ENCODE assay signal across 10 cellular contexts in the genomic region with DNA sequence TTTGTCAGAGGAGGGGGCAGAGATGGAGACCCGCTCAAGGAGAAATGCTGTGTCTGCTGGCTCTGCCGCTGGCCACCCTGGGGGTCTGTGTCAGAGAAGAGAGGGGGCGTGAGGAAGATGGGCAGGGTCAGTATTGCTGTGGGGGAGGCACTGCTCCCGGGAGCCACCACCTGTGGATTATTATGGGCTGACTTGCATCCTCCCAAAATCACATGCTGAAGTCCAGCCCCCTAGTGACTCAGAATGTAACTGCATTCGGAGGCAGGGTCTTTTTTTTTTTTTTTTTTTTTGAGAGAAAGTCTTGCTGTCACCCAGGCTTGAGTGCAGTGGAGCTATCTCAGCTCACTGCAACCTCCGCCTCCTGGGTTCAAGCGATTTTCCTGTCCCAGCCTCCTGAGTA. TPM values are rescaled to one million over a fixed set of nuclear protein-coding genes. Genes with fewer than 3 reads are reported as not detected.
DNase-seq lines count a peak whose midpoint lies in the region; ATAC-seq, FAIRE-seq and TF ChIP-seq lines count a peak whose summit lies in the region.
"Had no signal": no experiment of that assay in that cellular context is flagged by ENCODE, and none has a peak within 500 bp of the region (broad histone marks: within the 10 kb centered on the region; RNA-seq: fewer than 3 reads in every experiment).

No MANE protein-coding gene starts in this region.

- no peak overlapping the region for H3K27ac Mint-ChIP-seq in HFFc6
- H3K27ac Mint-ChIP-seq in astrocyte (ENCODE audit: unreplicated experiment) = no peak overlapping the region
- no peak overlapping the region for H3K27ac Mint-ChIP-seq in nephron progenitor cell

- H3K4me1 ChIP-seq in astrocyte (ENCODE audit: insufficient read depth, low read length) = no peaks in the 10 kb centered on the region

- no peak overlapping the region for H3K4me3 ChIP-seq in astrocyte (ENCODE audit: insufficient read depth, low read depth, low read length)

- no peak overlapping the region for H3K4me2 ChIP-seq in astrocyte (ENCODE audit: low read length)

- H3K27ac ChIP-seq in astrocyte (ENCODE audit: low read depth, low read length) = no peak overlapping the region

- no peaks in the 10 kb centered on the region for H3K9me3 Mint-ChIP-seq in HFFc6
- no peaks in the 10 kb centered on the region for H3K9me3 Mint-ChIP-seq in astrocyte (ENCODE audit: unreplicated experiment)
- H3K9me3 Mint-ChIP-seq in nephron progenitor cell = no peaks in the 10 kb centered on the region

- peaks cover 27% of the 10 kb centered on the region for H3K36me3 ChIP-seq in astrocyte (ENCODE audit: insufficient read depth, low read length)

- H3K4me3 Mint-ChIP-seq in HFFc6 (no peak overlapping the region), astrocyte (ENCODE audit: unreplicated experiment) (no peak overlapping the region), nephron progenitor cell (no peak overlapping the region)

- H3K4me1 Mint-ChIP-seq in HFFc6 (ENCODE audit: low read depth) (no peaks in the 10 kb centered on the region), astrocyte (ENCODE audit: low read depth, unreplicated experiment) (peaks cover 3% of the 10 kb centered on the region), nephron progenitor cell (no peaks in the 10 kb centered on the region)

- no peak overlapping the region for H3K9ac ChIP-seq in astrocyte (ENCODE audit: low read length)

- DNase-seq in DMS53 (lab: John Stamatoyannopoulos, UW) (peak; percentile 31), DMS53 treated with DMSO at 0.1 percent for 48 hours (lab: John Stamatoyannopoulos, UW; ENCODE audit: unreplicated experiment) (no peak), HFFc6 (no peak), astrocyte (ENCODE audit: low read depth) (no peak), nephron progenitor cell (peak; percentile 24), posterior cingulate gyrus (no peak)
- no peak for DNase-seq in stimulated activated CD4-positive, alpha-beta T cell treated with anti-CD3 and anti-CD28 coated beads, Interleukin-4, amount 100 ng/mL, for 1 hour
- DNase-seq: head of caudate nucleus had no signal

- no peaks in the 10 kb centered on the region for H3K27me3 ChIP-seq in astrocyte (ENCODE audit: insufficient read depth, low read length)

- no peaks in the 10 kb centered on the region for H3K27me3 Mint-ChIP-seq in HFFc6 (ENCODE audit: insufficient read depth)
- no peaks in the 10 kb centered on the region for H3K27me3 Mint-ChIP-seq in astrocyte (ENCODE audit: low read depth, unreplicated experiment)
- peaks cover 7% of the 10 kb centered on the region for H3K27me3 Mint-ChIP-seq in nephron progenitor cell (ENCODE audit: low read depth, poor library complexity)

- peaks cover 9% of the 10 kb centered on the region for H3K79me2 ChIP-seq in astrocyte (ENCODE audit: insufficient read depth, low read length)

- H3K36me3 Mint-ChIP-seq in HFFc6 (ENCODE audit: low read depth) (peaks cover 12% of the 10 kb centered on the region), astrocyte (ENCODE audit: low read depth, unreplicated experiment) (peaks cover 36% of the 10 kb centered on the region), nephron progenitor cell (ENCODE audit: low read depth) (peaks cover 57% of the 10 kb centered on the region)

- ATAC-seq in HG02840 (IDR thresholded peaks at IDR 0.05; ENCODE audit: low FRiP score, unreplicated experiment) = no peak

- no peak for FAIRE-seq in astrocyte (lab: Jason Lieb, UNC)
- FAIRE-seq: A204.1 had no signal

- peaks cover 54% of the 10 kb centered on the region for H4K20me1 ChIP-seq in astrocyte (ENCODE audit: insufficient read depth, low read length)

- no peaks in the 10 kb centered on the region for H3K9me3 ChIP-seq in astrocyte (ENCODE audit: insufficient read depth, low read depth, low read length)

- TF ChIP-seq CTCF in HFFc6 (IDR thresholded peaks at IDR 0.05) (peak; percentile 79), astrocyte (IDR thresholded peaks at IDR 0.05; ENCODE audit: insufficient read depth, low read depth, low read length) (peak; percentile 34), nephron progenitor cell (IDR thresholded peaks at IDR 0.05) (peak; percentile 52)

- H2AFZ ChIP-seq in astrocyte (ENCODE audit: low read depth, low read length) = no peak overlapping the region

- intact Hi-C loops in posterior cingulate gyrus (cut with DNase I) = no loop called here

RNA-seq across cellular contexts. Expression of gene ABCD4, which starts 12.3 kb away (rescaled TPM):
- total RNA-seq in HFFc6 (2021; fragmentation: NEBNext Ultra II Directional; extraction: Animal tissue kit (Norgen Biotek cat#: 25700)) = 10 to 100 TPM; 13.4 to 18.5 (median 15.7) TPM
- total RNA-seq in astrocyte = 48.6 and 49.2 TPM in 2 replicates

RNA-seq across cellular contexts. Expression of gene VSX2, which starts 51.2 kb away (rescaled TPM):
- not detected for total RNA-seq in HFFc6 (2021; fragmentation: NEBNext Ultra II Directional; extraction: Animal tissue kit (Norgen Biotek cat#: 25700))
- total RNA-seq in astrocyte = not detected in 2 replicates

RNA-seq across cellular contexts. Expression of gene VRTN, which starts 57.9 kb away (rescaled TPM):
- total RNA-seq in HFFc6 (2021; fragmentation: NEBNext Ultra II Directional; extraction: Animal tissue kit (Norgen Biotek cat#: 25700)) = not detected
- 0.14 and 0.16 TPM in 2 replicates for total RNA-seq in astrocyte

Comparison
In these comparisons a context has a peak if more than half of its experiments do, and no peak if none do; other contexts are left out.
1. DNase-seq: peak in DMS53 (single experiment) and nephron progenitor cell (single experiment); none in DMS53 treated with DMSO at 0.1 percent for 48 hours (single experiment), HFFc6 (single experiment), astrocyte (single experiment), posterior cingulate gyrus (0 of 10) and stimulated activated CD4-positive, alpha-beta T cell treated with anti-CD3 and anti-CD28 coated beads, Interleukin-4, amount 100 ng/mL, for 1 hour (single experiment).
2. Peak in every context shown above with its lines, with median percentiles within 50 percentile points of each other: CTCF ChIP-seq.